In the genomic region with DNA sequence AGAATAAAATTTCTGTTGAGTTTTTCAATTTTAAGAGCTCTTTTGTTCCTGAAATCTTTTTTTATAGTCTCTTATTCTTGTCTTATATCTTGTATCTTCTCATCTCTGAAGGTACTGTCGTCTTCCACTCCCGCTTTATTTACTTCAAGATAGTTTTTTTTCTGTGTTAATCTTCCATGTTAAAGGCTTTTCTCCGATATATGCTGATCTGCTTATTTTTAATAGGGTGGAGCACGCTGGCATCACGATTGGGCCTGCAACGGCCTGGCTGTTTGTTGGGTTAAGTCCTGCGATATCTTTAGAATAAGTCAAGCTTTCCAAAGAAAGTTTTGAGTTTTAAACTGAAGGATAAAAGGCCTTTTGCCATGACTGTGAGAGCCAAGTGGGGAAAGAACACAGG, we compare ENCODE assay signal across 16 cellular contexts. TPM values are rescaled to one million over a fixed set of nuclear protein-coding genes. Genes with fewer than 3 reads are reported as not detected.
A peak's percentile ranks its signal among the peaks of the same experiment; 100 is the strongest.
DNase-seq lines count a peak whose midpoint lies in the region; ATAC-seq and TF ChIP-seq lines count a peak whose summit lies in the region.
"Had no signal": no experiment of that assay in that cellular context is flagged by ENCODE, and none has a peak within 500 bp of the region (broad histone marks: within the 10 kb centered on the region; RNA-seq: fewer than 3 reads in every experiment).

No MANE protein-coding gene starts in this region.

- H2AFZ ChIP-seq in mesenchymal stem cell (ENCODE audit: low read depth, low read length): no peak overlapping the region

- no peak for TF ChIP-seq CTCF in WTC11 (IDR thresholded peaks at IDR 0.05)
- no peak for TF ChIP-seq CTCF in osteocyte (IDR thresholded peaks at IDR 0.05)

- H3K27me3 Mint-ChIP-seq in activated naive CD4-positive, alpha-beta T cell treated with anti-CD3 and anti-CD28 coated beads, Interleukin-2, amount 50 U/mL, for 24 hours: no peaks in the 10 kb centered on the region
- no peaks in the 10 kb centered on the region for H3K27me3 Mint-ChIP-seq in activated naive CD4-positive, alpha-beta T cell treated with anti-CD3 and anti-CD28 coated beads, Interleukin-2, amount 10 ng/mL, durations not matched to agents 7 days and 5 days
- H3K27me3 Mint-ChIP-seq in WTC11 (ENCODE audit: low read depth): no peaks in the 10 kb centered on the region
- no peaks in the 10 kb centered on the region for H3K27me3 Mint-ChIP-seq in osteocyte (ENCODE audit: unreplicated experiment)
- H3K27me3 Mint-ChIP-seq: CD8-positive, alpha-beta memory T cell had no signal

- H2BK12ac ChIP-seq in mesenchymal stem cell (ENCODE audit: low read length in 2 of 2): no peak overlapping the region

- H2BK5ac ChIP-seq in mesenchymal stem cell (ENCODE audit: low read depth, low read length, poor library complexity, severe bottlenecking): no peak overlapping the region

- H3K79me1 ChIP-seq in mesenchymal stem cell (replicated peaks; ENCODE audit: low read length, poor library complexity, severe bottlenecking): peaks cover 8% of the 10 kb centered on the region

- H3K9me3 ChIP-seq in mesenchymal stem cell (ENCODE audit: control insufficient read depth, low read length): no peaks in the 10 kb centered on the region
- H3K9me3 ChIP-seq: Caco-2, HAP-1 had no signal

- H3K4me1 Mint-ChIP-seq in activated naive CD4-positive, alpha-beta T cell treated with anti-CD3 and anti-CD28 coated beads, Interleukin-2, amount 50 U/mL, for 24 hours: peaks cover 79% of the 10 kb centered on the region
- peaks cover 14% of the 10 kb centered on the region for H3K4me1 Mint-ChIP-seq in activated naive CD4-positive, alpha-beta T cell treated with anti-CD3 and anti-CD28 coated beads, Interleukin-2, amount 10 ng/mL, durations not matched to agents 7 days and 5 days
- H3K4me1 Mint-ChIP-seq in WTC11 (peaks cover 63% of the 10 kb centered on the region), osteocyte (ENCODE audit: unreplicated experiment) (peaks cover 49% of the 10 kb centered on the region)

- CTCF ChIA-PET in activated naive CD4-positive, alpha-beta T cell treated with anti-CD3 and anti-CD28 coated beads, Interleukin-2, amount 10 ng/mL, durations not matched to agents 7 days and 5 days (lab: Charles Lee): interaction anchor here (0.7 to 1.0 kb wide), 4 partner anchors 9 to 185 kb away, joined by 3 to 9 read pairs (median 3); no protein-coding TSS in a partner anchor
- CTCF ChIA-PET in WTC11 (lab: Charles Lee): interaction anchor here (0.7 to 1.0 kb wide), 2 partner anchors 17 to 185 kb away, joined by 3 to 4 read pairs; no protein-coding TSS in a partner anchor

- peaks cover 2% of the 10 kb centered on the region for H3K4me1 ChIP-seq in mesenchymal stem cell (ENCODE audit: control insufficient read depth, insufficient read depth, low read depth, low read length)

- no peak overlapping the region for H3K4me3 ChIP-seq in mesenchymal stem cell (ENCODE audit: insufficient read depth in 1 of 2, low read depth in 1 of 2, low read length in 2 of 2)
- H3K4me3 ChIP-seq: HAP-1 had no signal

- 98% methylated on average over 5 of the region's 7 CpGs for WGBS in mesenchymal stem cell

- H2BK120ac ChIP-seq in mesenchymal stem cell (ENCODE audit: low read depth, low read length): no peak overlapping the region

- no peak overlapping the region for H3K4ac ChIP-seq in mesenchymal stem cell (ENCODE audit: low read depth in 1 of 2, low read length in 2 of 2)

- POLR2A ChIA-PET in WTC11 (lab: Charles Lee): no interaction called here

- H3K27ac ChIP-seq in mesenchymal stem cell (ENCODE audit: low read length, poor library complexity, severe bottlenecking): peak overlapping the region; percentile 19
- H3K27ac ChIP-seq: 22Rv1, HL-60 had no signal

- no peak overlapping the region for H3K23ac ChIP-seq in mesenchymal stem cell (ENCODE audit: low read length in 2 of 2)

- H4K91ac ChIP-seq in mesenchymal stem cell (ENCODE audit: low read length): no peak overlapping the region

- no peak overlapping the region for H3K14ac ChIP-seq in mesenchymal stem cell (ENCODE audit: low read length in 2 of 2)

- H3K4me3 Mint-ChIP-seq in activated naive CD4-positive, alpha-beta T cell treated with anti-CD3 and anti-CD28 coated beads, Interleukin-2, amount 50 U/mL, for 24 hours: no peak overlapping the region
- no peak overlapping the region for H3K4me3 Mint-ChIP-seq in activated naive CD4-positive, alpha-beta T cell treated with anti-CD3 and anti-CD28 coated beads, Interleukin-2, amount 10 ng/mL, durations not matched to agents 7 days and 5 days
- H3K4me3 Mint-ChIP-seq in WTC11: no peak overlapping the region
- no peak overlapping the region for H3K4me3 Mint-ChIP-seq in osteocyte (ENCODE audit: unreplicated experiment)
- H3K4me3 Mint-ChIP-seq: CD14-positive monocyte; CD8-positive, alpha-beta memory T cell had no signal

- peaks cover 28% of the 10 kb centered on the region for H3K36me3 Mint-ChIP-seq in activated naive CD4-positive, alpha-beta T cell treated with anti-CD3 and anti-CD28 coated beads, Interleukin-2, amount 50 U/mL, for 24 hours
- H3K36me3 Mint-ChIP-seq in activated naive CD4-positive, alpha-beta T cell treated with anti-CD3 and anti-CD28 coated beads, Interleukin-2, amount 10 ng/mL, durations not matched to agents 7 days and 5 days: peaks cover 58% of the 10 kb centered on the region
- H3K36me3 Mint-ChIP-seq in WTC11 (no peaks in the 10 kb centered on the region), osteocyte (ENCODE audit: unreplicated experiment) (peaks cover 47% of the 10 kb centered on the region)

- ATAC-seq in WTC11 (no peak), GM18858 (IDR thresholded peaks at IDR 0.05; ENCODE audit: unreplicated experiment) (no peak)
- ATAC-seq in activated CD4-positive, CD25-positive, alpha-beta regulatory T cell treated with anti-CD3 and anti-CD28 coated beads, Interleukin-2, amount 50 U/mL, for 24 hours: no peak

- H2BK15ac ChIP-seq in mesenchymal stem cell (ENCODE audit: low read depth, poor library complexity, severe bottlenecking): no peak overlapping the region

- no peak overlapping the region for H3K9ac ChIP-seq in mesenchymal stem cell (ENCODE audit: low read length)

- no peak overlapping the region for H3K4me2 ChIP-seq in mesenchymal stem cell (ENCODE audit: low read length, poor library complexity, severe bottlenecking)

- H2AK5ac ChIP-seq in mesenchymal stem cell (ENCODE audit: low read length, severe bottlenecking): no peak overlapping the region

- no peak overlapping the region for H4K8ac ChIP-seq in mesenchymal stem cell (ENCODE audit: low read length)

- H3K36me3 ChIP-seq in mesenchymal stem cell (ENCODE audit: control insufficient read depth in 1 of 2, insufficient read depth in 2 of 2, low read depth in 1 of 2, low read length in 2 of 2): peaks cover 3 to 85% of the 10 kb centered on the region in 2 experiments
- H3K36me3 ChIP-seq: HAP-1 had no signal

- peak overlapping the region; percentile 57 for H3K27ac Mint-ChIP-seq in activated naive CD4-positive, alpha-beta T cell treated with anti-CD3 and anti-CD28 coated beads, Interleukin-2, amount 50 U/mL, for 24 hours
- H3K27ac Mint-ChIP-seq in activated naive CD4-positive, alpha-beta T cell treated with anti-CD3 and anti-CD28 coated beads, Interleukin-2, amount 10 ng/mL, durations not matched to agents 7 days and 5 days: no peak overlapping the region
- H3K27ac Mint-ChIP-seq in WTC11: peak overlapping the region; percentile 2; the same call in 1 of the 2 replicates
- peak overlapping the region; percentile 5 for H3K27ac Mint-ChIP-seq in osteocyte (ENCODE audit: unreplicated experiment)
- H3K27ac Mint-ChIP-seq: CD14-positive monocyte had no signal

- no peaks in the 10 kb centered on the region for H3K9me3 Mint-ChIP-seq in activated naive CD4-positive, alpha-beta T cell treated with anti-CD3 and anti-CD28 coated beads, Interleukin-2, amount 50 U/mL, for 24 hours
- no peaks in the 10 kb centered on the region for H3K9me3 Mint-ChIP-seq in activated naive CD4-positive, alpha-beta T cell treated with anti-CD3 and anti-CD28 coated beads, Interleukin-2, amount 10 ng/mL, durations not matched to agents 7 days and 5 days
- no peaks in the 10 kb centered on the region for H3K9me3 Mint-ChIP-seq in WTC11
- H3K9me3 Mint-ChIP-seq in osteocyte (ENCODE audit: unreplicated experiment): no peaks in the 10 kb centered on the region
- H3K9me3 Mint-ChIP-seq: CD8-positive, alpha-beta memory T cell had no signal

- DNase-seq in activated naive CD4-positive, alpha-beta T cell treated with anti-CD3 and anti-CD28 coated beads, Interleukin-2, amount 10 ng/mL, durations not matched to agents 7 days and 5 days: no peak
- no peak for DNase-seq in WTC11 (ENCODE audit: low spot score)
- DNase-seq in mesenchymal stem cell: no peak
- DNase-seq in osteocyte (ENCODE audit: extremely low spot score, unreplicated experiment): no peak
- DNase-seq in cortex of kidney (lab: John Stamatoyannopoulos, UW): no peak
- DNase-seq: Caco-2; CD8-positive, alpha-beta memory T cell; DND-41; GDM1 had no signal

- no peaks in the 10 kb centered on the region for H3K27me3 ChIP-seq in mesenchymal stem cell (ENCODE audit: control insufficient read depth in 1 of 2, insufficient read depth in 1 of 2, low read length in 2 of 2)

- no peak overlapping the region for H3K18ac ChIP-seq in mesenchymal stem cell (ENCODE audit: low read depth in 1 of 2, low read length in 2 of 2)

TF ChIP-seq in WTC11, 78 proteins besides CTCF, POLR2A, EP300 and RAD21 (continues in another document):
- no peak for TF ChIP-seq TCF7 (CRISPR knock-in tag; IDR thresholded peaks at IDR 0.05; ENCODE audit: low read depth)

RNA-seq across cellular contexts. Expression of a gene that starts 35.7 kb away (rescaled TPM):
- total RNA-seq in WTC11 (2021): 109 to 133 TPM (median 111 TPM) in 3 replicates
- polyA plus RNA-seq in mesenchymal stem cell (2013, experiment 1 of 2): 125 TPM
- polyA plus RNA-seq in mesenchymal stem cell (2013, experiment 2 of 2): 122 TPM
- total RNA-seq in osteocyte: 114 and 124 TPM in 2 replicates

RNA-seq across cellular contexts. Expression of a gene that starts 35.7 kb away (rescaled TPM):
- total RNA-seq in WTC11 (2021): 14.8 to 18.0 TPM (median 17.8 TPM) in 3 replicates
- polyA plus RNA-seq in mesenchymal stem cell (2013, experiment 1 of 2): 6.5 TPM
- polyA plus RNA-seq in mesenchymal stem cell (2013, experiment 2 of 2): 6.3 TPM
- total RNA-seq in osteocyte: 63.9 and 68.2 TPM in 2 replicates
